ENCODE assay signal across 30 cellular contexts in genomic region chrX:77564824-77565223, GRCh38.
DNase-seq lines count a peak whose midpoint lies in the region; ATAC-seq, FAIRE-seq and TF ChIP-seq lines count a peak whose summit lies in the region.
"Had no signal": no experiment of that assay in that cellular context is flagged by ENCODE, and none has a peak within 500 bp of the region (broad histone marks: within the 10 kb centered on the region; RNA-seq: fewer than 3 reads in every experiment).

No MANE protein-coding gene starts in this region.

- no peak for DNase-seq in A549 (ENCODE audit: low read depth in 1 of 2, low spot score in 1 of 2)
- DNase-seq in IMR-90, result peak; percentile 43
- peak; percentile 46 for DNase-seq in dermis blood vessel endothelial cell
- peak; percentile 10 for DNase-seq in mesenchymal stem cell
- no peak for DNase-seq in activated CD4-positive, alpha-beta T cell treated with anti-CD3 and anti-CD28 coated beads, Interleukin-2, amount 50 U/mL, for 48 hours
- no peak for DNase-seq in NCI-H2196 treated with DMSO at 0.1 percent for 48 hours (lab: John Stamatoyannopoulos, UW; ENCODE audit: unreplicated experiment)
- DNase-seq: activated CD4-positive, alpha-beta T cell treated with anti-CD3 and anti-CD28 coated beads for 48 hours; activated gamma-delta T cell; activated T-cell treated with anti-CD3 and anti-CD28 coated beads, Interleukin-2, amount 50 U/mL, for 24 hours; body of pancreas; DMS79; effector CD8-positive, alpha-beta T cell; Kasumi-1; mesendoderm; NCI-H1694; NCI-H510A; Peyer's patch; posterior cingulate gyrus; SIG-M5; stimulated activated naive CD4-positive, alpha-beta T cell treated with Interleukin-2 at 50 U/mL for 16 hours; SW 1271; T-helper 9 cell; WERI-Rb-1 had no signal

- H3K9me3 ChIP-seq in A549 (peaks cover 10% of the 10 kb centered on the region; the same call in 1 of the 3 replicates), IMR-90 (ENCODE audit: control insufficient read depth, insufficient read depth, low read length) (no peaks in the 10 kb centered on the region), mesenchymal stem cell (ENCODE audit: control insufficient read depth, low read length) (no peaks in the 10 kb centered on the region)
- H3K9me3 ChIP-seq: body of pancreas, gastroesophageal sphincter, Peyer's patch, thoracic aorta, vagina had no signal

- H3K4me2 ChIP-seq in A549 (no peak overlapping the region), IMR-90 (ENCODE audit: low read depth, low read length) (no peak overlapping the region), mesenchymal stem cell (ENCODE audit: low read length, poor library complexity, severe bottlenecking) (no peak overlapping the region)
- H3K4me2 ChIP-seq: hepatocyte had no signal

- H2BK15ac ChIP-seq in IMR-90 (ENCODE audit: low read depth, low read length) (no peak overlapping the region), mesenchymal stem cell (ENCODE audit: low read depth, poor library complexity, severe bottlenecking) (no peak overlapping the region)

- no peak overlapping the region for H2BK12ac ChIP-seq in mesenchymal stem cell (ENCODE audit: low read length in 2 of 2)

- no peak overlapping the region for H3K27ac ChIP-seq in A549
- no peak overlapping the region for H3K27ac ChIP-seq in IMR-90 (ENCODE audit: insufficient read depth, low read length)
- no peak overlapping the region for H3K27ac ChIP-seq in mesenchymal stem cell (ENCODE audit: low read length, poor library complexity, severe bottlenecking)
- H3K27ac ChIP-seq: body of pancreas, gastroesophageal sphincter, hepatocyte, Peyer's patch, thoracic aorta, vagina, WERI-Rb-1 had no signal

- no peak overlapping the region for H2AK5ac ChIP-seq in IMR-90 (ENCODE audit: low read depth, low read length)
- H2AK5ac ChIP-seq in mesenchymal stem cell (ENCODE audit: low read length, severe bottlenecking), result no peak overlapping the region

- TF ChIP-seq EP300 in A549 (IDR thresholded peaks at IDR 0.05), result no peak

- no peak overlapping the region for H2BK20ac ChIP-seq in IMR-90 (ENCODE audit: low read depth, low read length)

- peak; percentile 7 for FAIRE-seq in A549 (lab: Jason Lieb, UNC)

- H3K4me1 ChIP-seq in A549, result no peaks in the 10 kb centered on the region
- H3K4me1 ChIP-seq in IMR-90 (ENCODE audit: control insufficient read depth, insufficient read depth, low read length), result no peaks in the 10 kb centered on the region
- no peaks in the 10 kb centered on the region for H3K4me1 ChIP-seq in mesenchymal stem cell (ENCODE audit: control insufficient read depth, insufficient read depth, low read depth, low read length)
- H3K4me1 ChIP-seq: body of pancreas, gastroesophageal sphincter, Peyer's patch, vagina had no signal

- no TSS peak for BruUV-seq in IMR-90 (replicated peaks; lab: Mats Ljungman, UMichigan)

- no peak overlapping the region for H4K91ac ChIP-seq in IMR-90 (ENCODE audit: insufficient read depth, low read depth, low read length)
- no peak overlapping the region for H4K91ac ChIP-seq in mesenchymal stem cell (ENCODE audit: low read length)

- no peak overlapping the region for H2AK9ac ChIP-seq in IMR-90 (replicated peaks; ENCODE audit: low read depth, low read length, poor library complexity)

- no peak overlapping the region for H3K4me3 ChIP-seq in A549
- H3K4me3 ChIP-seq in IMR-90 (ENCODE audit: insufficient read depth, low read depth, low read length), result no peak overlapping the region
- H3K4me3 ChIP-seq in mesenchymal stem cell (ENCODE audit: insufficient read depth in 1 of 2, low read depth in 1 of 2, low read length in 2 of 2), result no peak overlapping the region
- H3K4me3 ChIP-seq: body of pancreas, gastroesophageal sphincter, hepatocyte, Peyer's patch, thoracic aorta, vagina had no signal

- H3K14ac ChIP-seq in IMR-90 (replicated peaks; ENCODE audit: low read depth, low read length) (no peak overlapping the region), mesenchymal stem cell (ENCODE audit: low read length in 2 of 2) (no peak overlapping the region)

- WGBS in A549 (ENCODE audit: missing lambda C conversion rate), result 100% methylated on average over 1 of the region's 1 CpG
- no CpG with 5 or more reads among the region's 1 CpG for WGBS in IMR-90 (ENCODE audit: extremely low coverage in 2 of 2, insufficient read length in 1 of 2), 2 experiments
- WGBS in mesenchymal stem cell, result 100% methylated on average over 1 of the region's 1 CpG

- H3K9ac ChIP-seq in IMR-90 (ENCODE audit: low read depth, low read length) (no peak overlapping the region), mesenchymal stem cell (ENCODE audit: low read length) (no peak overlapping the region)

- no peak overlapping the region for H2AFZ ChIP-seq in IMR-90 (replicated peaks; ENCODE audit: low read length, poor library complexity)
- no peak overlapping the region for H2AFZ ChIP-seq in mesenchymal stem cell (ENCODE audit: low read depth, low read length)
- H2AFZ ChIP-seq: hepatocyte had no signal

- intact Hi-C loops in IMR-90 (cut with micrococcal nuclease), result no loop called here

- no peak for TF ChIP-seq POLR2A in A549 (IDR thresholded peaks at IDR 0.05; ENCODE audit: low read length)
- TF ChIP-seq POLR2A in IMR-90 (IDR thresholded peaks at IDR 0.05; ENCODE audit: low read depth, low read length), result no peak

- dilution Hi-C loops in IMR-90 (cut with HindIII; ENCODE audit: low sequenced_read_pairs, unreplicated experiment), result no loop called here

- POLR2A ChIA-PET in A549 (lab: Yijun Ruan, JAX) (no interaction called here), IMR-90 (lab: Charles Lee; ENCODE audit: unreplicated experiment) (no interaction called here)

- CTCF ChIA-PET in A549 (lab: Yijun Ruan, JAX), result no interaction called here
- CTCF ChIA-PET in IMR-90 (lab: Yijun Ruan, JAX), result no interaction called here

- H3K18ac ChIP-seq in IMR-90 (ENCODE audit: low read depth, low read length) (no peak overlapping the region), mesenchymal stem cell (ENCODE audit: low read depth in 1 of 2, low read length in 2 of 2) (no peak overlapping the region)

- no peak for TF ChIP-seq CTCF in A549 (IDR thresholded peaks at IDR 0.05)
- TF ChIP-seq CTCF in IMR-90 (conservative IDR thresholded peaks at IDR 0.05; ENCODE audit: low read depth, low read length), result no peak

- TF ChIP-seq RAD21 in A549 (conservative IDR thresholded peaks at IDR 0.05 in 1 of 2, IDR thresholded peaks at IDR 0.05 in 1 of 2) (no peak), IMR-90 (IDR thresholded peaks at IDR 0.05; ENCODE audit: low read length) (no peak)

- H3K23ac ChIP-seq in IMR-90 (ENCODE audit: low read depth, low read length), result no peak overlapping the region
- no peak overlapping the region for H3K23ac ChIP-seq in mesenchymal stem cell (ENCODE audit: low read length in 2 of 2)

- H3K36me3 ChIP-seq in IMR-90 (ENCODE audit: control insufficient read depth, insufficient read depth, low read length) (peaks cover 4% of the 10 kb centered on the region; the same call in 1 of the 2 replicates), mesenchymal stem cell (ENCODE audit: control insufficient read depth in 1 of 2, insufficient read depth in 2 of 2, low read depth in 1 of 2, low read length in 2 of 2) (peaks cover under 1 to 3% of the 10 kb centered on the region in 2 experiments)
- H3K36me3 ChIP-seq: Peyer's patch, thoracic aorta, vagina, WERI-Rb-1 had no signal

- in situ Hi-C loops in IMR-90 (cut with MboI; ENCODE audit: low sequenced_read_pairs), result no loop called here

- H2BK120ac ChIP-seq in IMR-90 (ENCODE audit: low read depth, low read length) (no peak overlapping the region), mesenchymal stem cell (ENCODE audit: low read depth, low read length) (no peak overlapping the region)

- no peaks in the 10 kb centered on the region for H3K79me1 ChIP-seq in IMR-90 (ENCODE audit: low read depth in 1 of 2, low read length in 2 of 2)
- peaks cover 7% of the 10 kb centered on the region for H3K79me1 ChIP-seq in mesenchymal stem cell (replicated peaks; ENCODE audit: low read length, poor library complexity, severe bottlenecking)

- ATAC-seq in A549 (no peak), IMR-90 (ENCODE audit: low read depth) (no peak), GM18520 (IDR thresholded peaks at IDR 0.05; ENCODE audit: unreplicated experiment) (no peak), HG03521 (IDR thresholded peaks at IDR 0.05; ENCODE audit: unreplicated experiment) (no peak)
- ATAC-seq: body of pancreas, gastroesophageal sphincter, left lobe of liver had no signal

- H4K20me1 ChIP-seq in IMR-90 (ENCODE audit: insufficient read depth, low read length), result no peaks in the 10 kb centered on the region

- H3K9me1 ChIP-seq in IMR-90 (ENCODE audit: insufficient read depth, low read length), result no peaks in the 10 kb centered on the region; the same call in 1 of the 2 replicates

- H2BK5ac ChIP-seq in IMR-90 (ENCODE audit: low read depth, low read length, poor library complexity, severe bottlenecking) (no peak overlapping the region), mesenchymal stem cell (ENCODE audit: low read depth, low read length, poor library complexity, severe bottlenecking) (no peak overlapping the region)

- H3K27me3 ChIP-seq in IMR-90 (ENCODE audit: control insufficient read depth, insufficient read depth, low read length) (no peaks in the 10 kb centered on the region), mesenchymal stem cell (ENCODE audit: control insufficient read depth in 1 of 2, insufficient read depth in 1 of 2, low read length in 2 of 2) (no peaks in the 10 kb centered on the region)
- H3K27me3 ChIP-seq: body of pancreas, gastroesophageal sphincter, hepatocyte, Peyer's patch, vagina had no signal

- H4K8ac ChIP-seq in IMR-90 (ENCODE audit: low read depth in 2 of 2, low read length in 2 of 2) (no peak overlapping the region), mesenchymal stem cell (ENCODE audit: low read length) (no peak overlapping the region)

- H3K4ac ChIP-seq in IMR-90 (ENCODE audit: low read depth, low read length) (no peak overlapping the region), mesenchymal stem cell (ENCODE audit: low read depth in 1 of 2, low read length in 2 of 2) (no peak overlapping the region)

- H3K56ac ChIP-seq in IMR-90 (ENCODE audit: extremely low read depth, insufficient read depth, low read length), result no peak overlapping the region

- H4K5ac ChIP-seq in IMR-90 (ENCODE audit: low read depth, low read length), result no peak overlapping the region

TF ChIP-seq in IMR-90, 13 proteins besides CTCF, POLR2A, EP300 and RAD21 (continues in another document):
- no peak for TF ChIP-seq USF2 (IDR thresholded peaks at IDR 0.05; ENCODE audit: low read depth, low read length)

Comparison
In these comparisons a context has a peak if more than half of its experiments do, and no peak if none do; other contexts are left out.
1. DNase-seq: peak in IMR-90 (single experiment), dermis blood vessel endothelial cell (single experiment) and mesenchymal stem cell (single experiment); none in A549 (0 of 2), activated CD4-positive, alpha-beta T cell treated with anti-CD3 and anti-CD28 coated beads, Interleukin-2, amount 50 U/mL, for 48 hours (0 of 2) and NCI-H2196 treated with DMSO at 0.1 percent for 48 hours (single experiment).